ENCODE assay signal across 10 cellular contexts in the genomic region with DNA sequence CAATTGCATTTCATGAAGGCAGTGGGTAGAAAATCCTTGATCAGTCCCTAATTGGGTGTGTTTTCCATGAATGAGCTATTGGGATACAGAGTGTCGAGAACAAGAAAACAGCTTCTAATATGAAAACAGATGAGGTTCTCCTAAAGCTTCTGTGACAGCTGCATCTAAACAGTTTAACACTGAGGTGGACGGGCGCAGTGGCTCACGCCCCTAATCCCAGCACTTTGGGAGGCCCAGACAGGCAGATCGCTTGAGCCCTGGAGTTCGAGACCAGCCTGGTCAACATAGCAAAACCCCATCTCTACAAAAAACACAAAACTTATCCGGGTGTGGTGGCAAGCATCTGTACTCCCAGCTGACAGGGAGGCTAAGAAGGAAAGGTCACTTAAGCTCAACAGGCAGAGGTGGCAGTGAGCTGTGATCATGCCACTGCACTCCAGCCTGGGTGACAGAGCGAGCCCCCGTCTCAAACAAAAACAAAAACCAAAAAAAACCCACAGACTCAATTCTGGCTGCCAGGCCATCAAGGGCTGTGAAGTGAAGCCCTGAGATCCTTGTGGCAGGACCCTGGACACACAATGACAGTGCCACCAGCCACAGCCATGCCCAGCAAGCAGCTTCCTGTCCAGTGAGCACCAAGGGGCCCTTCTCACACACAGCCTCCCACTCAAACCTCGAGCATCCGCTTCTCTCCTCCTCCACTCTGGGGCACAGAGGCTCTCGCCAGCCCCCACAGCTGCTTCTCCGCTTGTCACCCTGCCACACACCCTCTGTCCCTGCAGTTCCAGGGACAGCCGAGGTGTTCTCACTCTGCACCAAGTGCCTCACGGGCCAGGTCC. TPM values are rescaled to one million over a fixed set of nuclear protein-coding genes. Genes with fewer than 3 reads are reported as not detected.
A peak's percentile ranks its signal among the peaks of the same experiment; 100 is the strongest.
DNase-seq lines count a peak whose midpoint lies in the region; ATAC-seq lines count a peak whose summit lies in the region.
"Had no signal": no experiment of that assay in that cellular context is flagged by ENCODE, and none has a peak within 500 bp of the region (broad histone marks: within the 10 kb centered on the region; RNA-seq: fewer than 3 reads in every experiment).

No MANE protein-coding gene starts in this region.

- CTCF ChIA-PET in activated CD8-positive, alpha-beta T cell treated with anti-CD3 and anti-CD28 coated beads, Interleukin-2, amount 10 ng/mL, durations not matched to agents 7 days and 5 days (lab: Charles Lee), result interaction anchor here (1.2 to 2.4 kb wide), 5 partner anchors 9 to 62 kb away, joined by 3 to 10 read pairs (median 7); a partner anchor contains a TSS

- peak overlapping the region; percentile 52 for H3K4me3 Mint-ChIP-seq in activated CD8-positive, alpha-beta T cell treated with anti-CD3 and anti-CD28 coated beads, Interleukin-2, amount 10 ng/mL, durations not matched to agents 7 days and 5 days

- peak overlapping the region; percentile 78 for H3K27ac Mint-ChIP-seq in activated CD8-positive, alpha-beta T cell treated with anti-CD3 and anti-CD28 coated beads, Interleukin-2, amount 10 ng/mL, durations not matched to agents 7 days and 5 days

- H3K4me1 Mint-ChIP-seq in activated CD8-positive, alpha-beta T cell treated with anti-CD3 and anti-CD28 coated beads, Interleukin-2, amount 10 ng/mL, durations not matched to agents 7 days and 5 days (ENCODE audit: low read depth), result peaks cover 94% of the 10 kb centered on the region

- POLR2A ChIA-PET in activated CD8-positive, alpha-beta T cell treated with anti-CD3 and anti-CD28 coated beads, Interleukin-2, amount 10 ng/mL, durations not matched to agents 7 days and 5 days (lab: Charles Lee), result interaction anchor here (0.6 to 1.5 kb wide), 7 partner anchors 9 to 87 kb away, joined by 3 to 5 read pairs (median 3); no protein-coding TSS in a partner anchor

- no peaks in the 10 kb centered on the region for H3K9me3 Mint-ChIP-seq in activated CD8-positive, alpha-beta T cell treated with anti-CD3 and anti-CD28 coated beads, Interleukin-2, amount 10 ng/mL, durations not matched to agents 7 days and 5 days (ENCODE audit: insufficient read depth)

- intact Hi-C loops in Right ventricle myocardium inferior (cut with DNase I) (loop anchor here (5.0 kb wide), 2 partner anchors 41 to 381 kb away; a partner anchor contains a TSS), cardiac septum (cut with DNase I) (loop anchor here (5.0 kb wide), 1 partner anchor 41 kb away; no protein-coding TSS in a partner anchor)

- H3K27ac ChIP-seq in substantia nigra (ENCODE audit: low read depth, low read length, poor library complexity, severe bottlenecking), result peak overlapping the region; percentile 21
- H3K27ac ChIP-seq: SK-N-MC had no signal

- peak; percentile 27 for ATAC-seq in Right ventricle myocardium inferior
- ATAC-seq in activated CD8-positive, alpha-beta T cell treated with anti-CD3 and anti-CD28 coated beads, Interleukin-2, amount 10 ng/mL, durations not matched to agents 7 days and 5 days, result peak; percentile 50

- H3K36me3 Mint-ChIP-seq in activated CD8-positive, alpha-beta T cell treated with anti-CD3 and anti-CD28 coated beads, Interleukin-2, amount 10 ng/mL, durations not matched to agents 7 days and 5 days (ENCODE audit: low read depth), result peaks cover 20% of the 10 kb centered on the region

- no peaks in the 10 kb centered on the region for H3K27me3 Mint-ChIP-seq in activated CD8-positive, alpha-beta T cell treated with anti-CD3 and anti-CD28 coated beads, Interleukin-2, amount 10 ng/mL, durations not matched to agents 7 days and 5 days (ENCODE audit: low read depth)

- DNase-seq in Right ventricle myocardium inferior (ENCODE audit: missing footprints), result no peak
- no peak for DNase-seq in cardiac septum (ENCODE audit: low spot score)
- DNase-seq in activated CD8-positive, alpha-beta T cell treated with anti-CD3 and anti-CD28 coated beads, Interleukin-2, amount 10 ng/mL, durations not matched to agents 7 days and 5 days, result peak; percentile 51
- DNase-seq in left kidney (ENCODE audit: low read depth, low spot score), result peak; percentile 36
- peak in 1 of 49 donors; percentile 32 for DNase-seq in substantia nigra (lab: John Stamatoyannopoulos, UW)
- no peak for DNase-seq in AG08396 (ENCODE audit: low spot score)
- no peak for DNase-seq in foreskin melanocyte
- no peak for DNase-seq in NCI-H2029 (lab: John Stamatoyannopoulos, UW)
- DNase-seq: effector CD4-positive, alpha-beta T cell had no signal

RNA-seq across cellular contexts. Expression of a gene that starts 44.0 kb away (rescaled TPM):
- total RNA-seq in Right ventricle myocardium inferior (64.9 TPM), cardiac septum (77.9 TPM)
- 100 to 1,000 TPM; 157 to 175 TPM for total RNA-seq in activated CD8-positive, alpha-beta T cell treated with anti-CD3 and anti-CD28 coated beads, Interleukin-2, amount 10 ng/mL, durations not matched to agents 7 days and 5 days

Comparison
In these comparisons a context has a peak if more than half of its experiments do, and no peak if none do; other contexts are left out.
1. DNase-seq: peak in activated CD8-positive, alpha-beta T cell treated with anti-CD3 and anti-CD28 coated beads, Interleukin-2, amount 10 ng/mL, durations not matched to agents 7 days and 5 days (single experiment) and left kidney (single experiment); none in Right ventricle myocardium inferior (single experiment), cardiac septum (single experiment), AG08396 (single experiment), foreskin melanocyte (single experiment) and NCI-H2029 (single experiment).